In the genomic region with DNA sequence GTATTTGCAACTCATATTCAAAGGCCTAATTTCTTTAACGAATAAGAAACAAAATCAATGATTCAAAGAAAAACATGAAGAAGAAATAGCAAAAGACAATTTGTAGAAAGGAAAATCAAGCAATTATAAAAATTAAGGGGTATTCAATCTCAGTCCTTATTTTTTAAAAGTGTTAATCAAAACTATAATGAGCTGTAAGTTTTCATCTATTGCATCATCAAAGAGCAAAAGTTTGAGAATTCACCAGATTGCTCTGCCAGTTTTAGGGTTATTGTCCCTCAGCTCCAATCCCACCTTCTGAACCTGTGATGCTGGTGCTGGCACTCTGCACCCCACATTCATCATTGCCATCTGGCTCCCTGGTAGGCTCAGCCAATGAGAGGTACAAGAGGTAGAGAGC, we compare ENCODE assay signal across 8 cellular contexts. TPM values are rescaled to one million over a fixed set of nuclear protein-coding genes. Genes with fewer than 3 reads are reported as not detected.
"Had no signal": no experiment of that assay in that cellular context is flagged by ENCODE, and none has a peak within 500 bp of the region (broad histone marks: within the 10 kb centered on the region; RNA-seq: fewer than 3 reads in every experiment).

No MANE protein-coding gene starts in this region.

RNA-seq across cellular contexts. Expression of a gene that starts 42.0 kb away (rescaled TPM):
- total RNA-seq: stomach, temporal lobe, thoracic aorta, thyroid gland, tibial nerve, transverse colon, urinary bladder, vagina had no signal
